In genomic region chr1:241612533-241613505, GRCh38 we compare ENCODE assay signal across 13 cellular contexts. TPM values are rescaled to one million over a fixed set of nuclear protein-coding genes. Genes with fewer than 3 reads are reported as not detected.
DNase-seq lines count a peak whose midpoint lies in the region; ATAC-seq and TF ChIP-seq lines count a peak whose summit lies in the region.
"Had no signal": no experiment of that assay in that cellular context is flagged by ENCODE, and none has a peak within 500 bp of the region (broad histone marks: within the 10 kb centered on the region; RNA-seq: fewer than 3 reads in every experiment).

No MANE protein-coding gene starts in this region.

- H3K9me3 Mint-ChIP-seq in neural crest cell: no peaks in the 10 kb centered on the region
- H3K9me3 Mint-ChIP-seq: activated naive CD4-positive, alpha-beta T cell treated with anti-CD3 and anti-CD28 coated beads, Interleukin-2, amount 10 ng/mL, durations not matched to agents 7 days and 5 days had no signal

- POLR2A ChIA-PET in Panc1 (lab: Charles Lee): no interaction called here

- peak overlapping the region; percentile 85 for H3K27ac Mint-ChIP-seq in neural crest cell (ENCODE audit: unreplicated experiment)
- H3K27ac Mint-ChIP-seq: activated naive CD4-positive, alpha-beta T cell treated with anti-CD3 and anti-CD28 coated beads, Interleukin-2, amount 10 ng/mL, durations not matched to agents 7 days and 5 days had no signal

- peak; percentile 87 for DNase-seq in CD1c-positive myeloid dendritic cell (ENCODE audit: extremely low spot score)
- DNase-seq in Panc1 (ENCODE audit: low read depth, low spot score): no peak
- peak; percentile 96 for DNase-seq in choroid plexus epithelial cell (ENCODE audit: low read depth)
- no peak for DNase-seq in neural crest cell (ENCODE audit: low read depth, low spot score)
- no peak for DNase-seq in GM19238 (ENCODE audit: insufficient read length, low spot score)
- DNase-seq in activated CD8-positive, alpha-beta memory T cell treated with anti-CD3 and anti-CD28 coated beads for 24 hours: no peak
- DNase-seq: activated naive CD4-positive, alpha-beta T cell treated with anti-CD3 and anti-CD28 coated beads, Interleukin-2, amount 10 ng/mL, durations not matched to agents 7 days and 5 days; DMS79 treated with DMSO at 0.1 percent for 48 hours; NCI-H2029 treated with DMSO at 0.1 percent for 48 hours had no signal

- no peak overlapping the region for H3K4me3 ChIP-seq in Panc1 (ENCODE audit: low read depth in 2 of 2, low read length in 2 of 2)
- H3K4me3 ChIP-seq in choroid plexus epithelial cell (ENCODE audit: low read depth, low read length): no peak overlapping the region

- H3K27me3 Mint-ChIP-seq in neural crest cell (ENCODE audit: low read depth): no peaks in the 10 kb centered on the region
- H3K27me3 Mint-ChIP-seq: activated naive CD4-positive, alpha-beta T cell treated with anti-CD3 and anti-CD28 coated beads, Interleukin-2, amount 10 ng/mL, durations not matched to agents 7 days and 5 days had no signal

- no peak overlapping the region for H3K4me3 Mint-ChIP-seq in neural crest cell
- H3K4me3 Mint-ChIP-seq: activated naive CD4-positive, alpha-beta T cell treated with anti-CD3 and anti-CD28 coated beads, Interleukin-2, amount 10 ng/mL, durations not matched to agents 7 days and 5 days had no signal

- no peaks in the 10 kb centered on the region for H3K4me1 Mint-ChIP-seq in neural crest cell
- H3K4me1 Mint-ChIP-seq: activated naive CD4-positive, alpha-beta T cell treated with anti-CD3 and anti-CD28 coated beads, Interleukin-2, amount 10 ng/mL, durations not matched to agents 7 days and 5 days had no signal

- ATAC-seq in Panc1 (no peak), GM21528 (IDR thresholded peaks at IDR 0.05; ENCODE audit: low FRiP score, unreplicated experiment) (no peak), GM18519 (IDR thresholded peaks at IDR 0.05; ENCODE audit: low FRiP score, unreplicated experiment) (no peak)

- TF ChIP-seq CTCF in Panc1 (IDR thresholded peaks at IDR 0.05) (no peak), choroid plexus epithelial cell (conservative IDR thresholded peaks at IDR 0.05; ENCODE audit: low read depth, low read length) (no peak), neural crest cell (conservative IDR thresholded peaks at IDR 0.05) (no peak)

- no peaks in the 10 kb centered on the region for H3K36me3 ChIP-seq in Panc1 (ENCODE audit: control insufficient read depth, insufficient read depth, low read length)

- peaks cover 53% of the 10 kb centered on the region for H3K4me1 ChIP-seq in Panc1 (ENCODE audit: control insufficient read depth, insufficient read depth, low read length)

- in situ Hi-C loops in Panc1 (cut with HindIII; ENCODE audit: low pct_unique_long_range_greater_than_20kb, low sequenced_read_pairs): loop anchor here (10.0 kb wide), 1 partner anchor 88 kb away; no protein-coding TSS in a partner anchor

- H3K9me3 ChIP-seq in Panc1 (ENCODE audit: control insufficient read depth, insufficient read depth, low read depth, low read length): no peaks in the 10 kb centered on the region

- no TSS peak for BruUV-seq in Panc1 (replicated peaks; lab: Mats Ljungman, UMichigan)

- H3K27ac ChIP-seq in Panc1 (ENCODE audit: low read length): peak overlapping the region; percentile 58; the same call in 1 of the 2 replicates

- H3K36me3 Mint-ChIP-seq in neural crest cell (ENCODE audit: low read depth): no peaks in the 10 kb centered on the region
- H3K36me3 Mint-ChIP-seq: activated naive CD4-positive, alpha-beta T cell treated with anti-CD3 and anti-CD28 coated beads, Interleukin-2, amount 10 ng/mL, durations not matched to agents 7 days and 5 days had no signal

- intact Hi-C loops in Panc1 (cut with micrococcal nuclease; ENCODE audit: unreplicated experiment): no loop called here

- CTCF ChIA-PET in Panc1 (lab: Charles Lee): interaction anchor here (0.6 kb wide), 1 partner anchor 11 kb away, joined by 8 read pairs; no protein-coding TSS in a partner anchor

- no peaks in the 10 kb centered on the region for H3K27me3 ChIP-seq in Panc1 (ENCODE audit: control insufficient read depth, insufficient read depth, low read length)

RNA-seq across cellular contexts. Expression of gene CHML, which starts 27.4 kb away (rescaled TPM):
- total RNA-seq in Panc1 (2021; ENCODE audit: unreplicated experiment) (19.3 TPM), neural crest cell (21.3 and 22.5 TPM in 2 replicates)
- 13.6 TPM for polyA plus RNA-seq in Panc1 (2012; ENCODE audit: insufficient read length)

RNA-seq across cellular contexts. Expression of gene OPN3, which starts 27.4 kb away (rescaled TPM):
- 34.0 TPM for total RNA-seq in Panc1 (2021; ENCODE audit: unreplicated experiment)
- 53.0 TPM for polyA plus RNA-seq in Panc1 (2012; ENCODE audit: insufficient read length)
- 31.2 and 32.1 TPM in 2 replicates for total RNA-seq in neural crest cell

RNA-seq across cellular contexts. Expression of gene WDR64, which starts 39.3 kb away (rescaled TPM):
- not detected for total RNA-seq in Panc1 (2021; ENCODE audit: unreplicated experiment)
- not detected for polyA plus RNA-seq in Panc1 (2012; ENCODE audit: insufficient read length)
- total RNA-seq in neural crest cell: 0.32 TPM in 1 of 2 replicates, not detected in the other
- total RNA-seq: posterior vena cava; T-helper 2 cell treated with Interferon-gamma antibody and Interleukin-4, amounts not matched to agents 100 ng/mL and 5 ng/mL, for 36 hours had no signal

Comparison
In these comparisons a context has a peak if more than half of its experiments do, and no peak if none do; other contexts are left out.
1. DNase-seq: peak in CD1c-positive myeloid dendritic cell (single experiment) and choroid plexus epithelial cell (single experiment); none in Panc1 (single experiment), neural crest cell (single experiment), GM19238 (single experiment) and activated CD8-positive, alpha-beta memory T cell treated with anti-CD3 and anti-CD28 coated beads for 24 hours (single experiment).